20 cellular contexts compared by ENCODE assay signal in genomic region chr19:18515959-18516358, GRCh38. TPM values are rescaled to one million over a fixed set of nuclear protein-coding genes. Genes with fewer than 3 reads are reported as not detected.
DNase-seq lines count a peak whose midpoint lies in the region; ATAC-seq and TF ChIP-seq lines count a peak whose summit lies in the region.
"Had no signal": no experiment of that assay in that cellular context is flagged by ENCODE, and none has a peak within 500 bp of the region (broad histone marks: within the 10 kb centered on the region; RNA-seq: fewer than 3 reads in every experiment).

No MANE protein-coding gene starts in this region.

- H3K4me3 ChIP-seq in liver (ENCODE audit: low read depth in 1 of 3, low read length in 3 of 3) (no peak overlapping the region), spleen (peak overlapping the region in 1 of 8 donors; percentile 45)
- H3K4me3 ChIP-seq: tibial artery had no signal

- CTCF ChIA-PET in activated CD4-positive, alpha-beta T cell treated with anti-CD3 and anti-CD28 coated beads for 36 hours (lab: Charles Lee): interaction anchor here (2.0 kb wide), 1 partner anchor 9 kb away, joined by 5 read pairs; no protein-coding TSS in a partner anchor
- CTCF ChIA-PET in WTC11 (lab: Charles Lee): interaction anchor here (1.1 kb wide), 1 partner anchor 46 kb away, joined by 4 read pairs; no protein-coding TSS in a partner anchor

- H3K27me3 ChIP-seq in liver (ENCODE audit: control insufficient read depth in 4 of 4, insufficient read depth in 4 of 4, low read length in 3 of 4) (no peaks in the 10 kb centered on the region), spleen (replicated peaks in 1 of 7) (no peaks in the 10 kb centered on the region)
- H3K27me3 ChIP-seq: tibial artery had no signal

- TF ChIP-seq POLR2A in spleen (IDR thresholded peaks at IDR 0.05): no peak

- no peaks in the 10 kb centered on the region for H3K36me3 Mint-ChIP-seq in activated CD4-positive, alpha-beta T cell treated with anti-CD3 and anti-CD28 coated beads for 36 hours (ENCODE audit: low read depth)
- H3K36me3 Mint-ChIP-seq in WTC11: no peaks in the 10 kb centered on the region

- H3K9me3 ChIP-seq in liver (ENCODE audit: control insufficient read depth in 4 of 4, low read length in 3 of 4) (no peaks in the 10 kb centered on the region), spleen (no peaks in the 10 kb centered on the region)
- H3K9me3 ChIP-seq: tibial artery had no signal

- H3K9me3 Mint-ChIP-seq in activated CD4-positive, alpha-beta T cell treated with anti-CD3 and anti-CD28 coated beads for 36 hours (ENCODE audit: low read depth): no peaks in the 10 kb centered on the region
- H3K9me3 Mint-ChIP-seq in WTC11: no peaks in the 10 kb centered on the region
- H3K9me3 Mint-ChIP-seq: activated T-helper 2 cell treated with anti-CD3 and anti-CD28 coated beads, Interferon-gamma antibody, Interleukin-2, Interleukin-4, amounts not matched to agents 10 μg/mL and 5 μg/mL and 100 μg/mL, durations not matched to agents 14 hours and 24 hours and 36 hours; T-helper 1 cell treated with Interleukin-12 subunit alpha and Interleukin-12 subunit beta and Interleukin-4 antibody, amounts not matched to agents 30 μg/mL and 1 μg/mL, for 36 hours had no signal

- H3K27ac ChIP-seq in liver (ENCODE audit: low read depth in 1 of 2, low read length in 2 of 2) (peak overlapping the region; percentile 93 to 96), spleen (peak overlapping the region in 7 of 8 donors; percentile 72 to 99 (median 85))
- H3K27ac ChIP-seq: 22Rv1 had no signal

- intact Hi-C loops in activated CD4-positive, alpha-beta T cell treated with anti-CD3 and anti-CD28 coated beads for 36 hours (cut with DNase I, micrococcal nuclease): no loop called here
- intact Hi-C loops in spleen (cut with DNase I; ENCODE audit: low total_unique reads): no loop called here

- H3K36me3 ChIP-seq in liver (ENCODE audit: control insufficient read depth in 4 of 4, insufficient read depth in 3 of 4, low read depth in 1 of 4, low read length in 3 of 4) (no peaks in the 10 kb centered on the region), spleen (peaks cover 0 to 6% (median 0%) of the 10 kb centered on the region in 6 donors)
- H3K36me3 ChIP-seq: tibial artery had no signal

- ATAC-seq in activated CD4-positive, alpha-beta T cell treated with anti-CD3 and anti-CD28 coated beads for 36 hours: no peak
- no peak for ATAC-seq in WTC11

- DNase-seq in activated CD4-positive, alpha-beta T cell treated with anti-CD3 and anti-CD28 coated beads for 36 hours: no peak
- no peak for DNase-seq in activated CD4-positive, alpha-beta T cell treated with anti-CD3 and anti-CD28 coated beads for 1 hour
- no peak for DNase-seq in WTC11 (ENCODE audit: low spot score)
- DNase-seq in spleen: no peak
- no peak for DNase-seq in activated naive CD4-positive, alpha-beta T cell treated with Interleukin-2 at 50 U/mL for 16 hours
- DNase-seq in NCI-H69 (lab: John Stamatoyannopoulos, UW): no peak
- DNase-seq in Kasumi-1 (lab: John Stamatoyannopoulos, UW): no peak
- DNase-seq: activated CD8-positive, alpha-beta memory T cell treated with anti-CD3 and anti-CD28 coated beads for 24 hours; C1 segment of cervical spinal cord; DMS79; hippocampal formation; NCI-H1436 treated with DMSO at 0.1 percent for 48 hours; NK-92 treated with Interleukin-12 subunit alpha and Interleukin-12 subunit beta, amount 100 ng/mL, for 24 hours; occipital lobe; Right ventricle myocardium superior; tibial artery had no signal

- POLR2A ChIA-PET in activated CD4-positive, alpha-beta T cell treated with anti-CD3 and anti-CD28 coated beads for 36 hours (lab: Charles Lee): interaction anchor here (1.1 kb wide), 1 partner anchor 404 kb away, joined by 3 read pairs; the partner anchor contains the start of gene DDX49
- POLR2A ChIA-PET in WTC11 (lab: Charles Lee): no interaction called here

- H3K27ac Mint-ChIP-seq in activated CD4-positive, alpha-beta T cell treated with anti-CD3 and anti-CD28 coated beads for 36 hours: peak overlapping the region; percentile 28
- peak overlapping the region; percentile 87; the same call in 1 of the 2 replicates for H3K27ac Mint-ChIP-seq in WTC11
- H3K27ac Mint-ChIP-seq: T-helper 1 cell treated with Interleukin-12 subunit alpha and Interleukin-12 subunit beta and Interleukin-4 antibody, amounts not matched to agents 30 μg/mL and 1 μg/mL, for 36 hours had no signal

- H3K27me3 Mint-ChIP-seq in activated CD4-positive, alpha-beta T cell treated with anti-CD3 and anti-CD28 coated beads for 36 hours: no peaks in the 10 kb centered on the region
- no peaks in the 10 kb centered on the region for H3K27me3 Mint-ChIP-seq in WTC11 (ENCODE audit: low read depth)

- H3K4me1 ChIP-seq in liver (ENCODE audit: control insufficient read depth in 4 of 4, insufficient read depth in 4 of 4, low read length in 3 of 4): peaks cover 16 to 49% (median 36%) of the 10 kb centered on the region in 4 donors
- peaks cover 37 to 99% (median 76%) of the 10 kb centered on the region in 6 donors for H3K4me1 ChIP-seq in spleen

- TF ChIP-seq CTCF in WTC11 (IDR thresholded peaks at IDR 0.05) (no peak), liver (IDR thresholded peaks at IDR 0.05; ENCODE audit: low read depth, low read length, missing input control) (no peak), spleen (IDR thresholded peaks at IDR 0.05 in 8 of 11, conservative IDR thresholded peaks at IDR 0.05 in 3 of 11) (no peak)

- no peak overlapping the region for H3K4me3 Mint-ChIP-seq in activated CD4-positive, alpha-beta T cell treated with anti-CD3 and anti-CD28 coated beads for 36 hours
- no peak overlapping the region for H3K4me3 Mint-ChIP-seq in WTC11
- H3K4me3 Mint-ChIP-seq: T-helper 1 cell treated with Interleukin-12 subunit alpha and Interleukin-12 subunit beta and Interleukin-4 antibody, amounts not matched to agents 30 μg/mL and 1 μg/mL, for 36 hours had no signal

- no peak for TF ChIP-seq RAD21 in liver (IDR thresholded peaks at IDR 0.05)

- WGBS in liver: 86% methylated on average over 5 of the region's 5 CpGs
- 69 to 100% (median 90%) methylated on average over 3 to 5 of the region's 5 CpGs for WGBS in spleen, 5 donors

- peaks cover 36% of the 10 kb centered on the region for H3K4me1 Mint-ChIP-seq in activated CD4-positive, alpha-beta T cell treated with anti-CD3 and anti-CD28 coated beads for 36 hours
- H3K4me1 Mint-ChIP-seq in WTC11: peaks cover 3% of the 10 kb centered on the region

- H3K9ac ChIP-seq in liver (ENCODE audit: low read depth in 1 of 2, low read length in 2 of 2): peak overlapping the region in 1 of 2 donors; percentile 39

TF ChIP-seq in WTC11, 78 proteins besides CTCF, POLR2A, EP300 and RAD21 (continues in another document):
- no peak for TF ChIP-seq ELF4 (CRISPR knock-in tag; IDR thresholded peaks at IDR 0.05; ENCODE audit: low read depth)
- no peak for TF ChIP-seq ZNF138 (CRISPR knock-in tag; conservative IDR thresholded peaks at IDR 0.05)

TF ChIP-seq in liver, 16 proteins besides CTCF, POLR2A, EP300 and RAD21 (continues in another document):
- no peak for TF ChIP-seq JUND (IDR thresholded peaks at IDR 0.05)
- TF ChIP-seq EGR1 (IDR thresholded peaks at IDR 0.05; ENCODE audit: low read depth in 2 of 2): no peak
- no peak for TF ChIP-seq NR2F2 (IDR thresholded peaks at IDR 0.05)
- no peak for TF ChIP-seq SP1 (IDR thresholded peaks at IDR 0.05)
- no peak for TF ChIP-seq YY1 (IDR thresholded peaks at IDR 0.05)
- TF ChIP-seq FOXA2 (IDR thresholded peaks at IDR 0.05): no peak
- TF ChIP-seq TAF1 (conservative IDR thresholded peaks at IDR 0.05): no peak

RNA-seq across cellular contexts. Expression of gene ELL, which starts 5.9 kb away (rescaled TPM):
- 10 to 100 TPM; 20.2 to 21.4 TPM for total RNA-seq in activated CD4-positive, alpha-beta T cell treated with anti-CD3 and anti-CD28 coated beads for 36 hours
- 11.6 to 17.3 TPM (median 13.1 TPM) in 3 replicates for total RNA-seq in WTC11 (2021)
- total RNA-seq in liver: 10 to 100 TPM in 1 of 2 donors, 1 to 10 TPM in 1; 7.6 to 10.5 TPM
- 1 to 10 TPM; 4.5 to 5.6 TPM for polyA plus RNA-seq in liver
- total RNA-seq in spleen: 10 to 100 TPM; 23.0 to 44.8 (median 32.1) TPM
- polyA plus RNA-seq in spleen: 10 to 100 TPM in 1 of 3 donors, 1 to 10 TPM in 2; 4.5 to 14.2 (median 7.9) TPM

RNA-seq across cellular contexts. Expression of gene FKBP8, which starts 27.4 kb away (rescaled TPM):
- total RNA-seq in activated CD4-positive, alpha-beta T cell treated with anti-CD3 and anti-CD28 coated beads for 36 hours: 100 to 1,000 TPM; 208 to 211 TPM
- total RNA-seq in WTC11 (2021) (345 to 423 TPM (median 410 TPM) in 3 replicates), liver (100 to 1,000 TPM in 1 of 2 donors, 10 to 100 TPM in 1; 75.8 to 225 TPM), spleen (100 to 1,000 TPM; 183 to 309 (median 203) TPM)
- polyA plus RNA-seq in liver (100 to 1,000 TPM in 1 of 2 donors, 10 to 100 TPM in 1; 59.1 to 126 TPM), spleen (100 to 1,000 TPM; 131 to 276 (median 141) TPM)

RNA-seq across cellular contexts. Expression of gene KXD1, which starts 41.7 kb away (rescaled TPM):
- total RNA-seq in activated CD4-positive, alpha-beta T cell treated with anti-CD3 and anti-CD28 coated beads for 36 hours: 100 to 1,000 TPM; 121 to 170 TPM
- total RNA-seq in WTC11 (2021) (136 to 155 TPM (median 154 TPM) in 3 replicates), liver (10 to 100 TPM; 31.8 to 47.0 TPM), spleen (10 to 100 TPM; 63.9 to 90.9 (median 75.7) TPM)
- polyA plus RNA-seq in liver (10 to 100 TPM; 39.9 to 53.6 TPM), spleen (10 to 100 TPM; 65.9 to 78.5 (median 68.9) TPM)

RNA-seq across cellular contexts. Expression of gene UBA52, which starts 55.7 kb away (rescaled TPM):
- 1,000 to 10,000 TPM; 1,703 to 2,296 TPM for total RNA-seq in activated CD4-positive, alpha-beta T cell treated with anti-CD3 and anti-CD28 coated beads for 36 hours
- total RNA-seq in WTC11 (2021) (1,300 to 1,361 TPM (median 1,328 TPM) in 3 replicates), liver (100 to 1,000 TPM; 324 to 585 TPM), spleen (1,000 to 10,000 TPM in 3 of 7 donors, 100 to 1,000 TPM in 4; 650 to 1,362 (median 985) TPM)
- polyA plus RNA-seq in liver (100 to 1,000 TPM; 382 to 647 TPM), spleen (1,000 to 10,000 TPM; 1,341 to 2,132 (median 1,852) TPM)
